Comparison of ENCODE assay signal across 8 cellular contexts in the genomic region with DNA sequence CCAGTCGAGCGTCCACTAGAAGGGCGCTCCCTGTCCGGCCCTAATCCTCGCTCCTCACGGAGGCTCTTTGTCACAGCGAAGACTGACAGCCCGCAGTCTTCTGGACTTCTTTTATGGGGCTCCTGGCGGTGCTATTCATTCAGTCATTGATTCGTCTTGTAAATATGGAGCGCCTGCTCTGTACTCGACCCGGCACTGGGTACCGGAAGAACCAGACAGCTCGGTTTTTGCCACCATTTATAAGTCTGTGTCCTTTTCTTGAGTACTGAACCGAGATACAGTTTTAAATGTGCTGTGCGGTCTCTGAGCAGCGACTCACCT. TPM values are rescaled to one million over a fixed set of nuclear protein-coding genes. Genes with fewer than 3 reads are reported as not detected.
DNase-seq lines count a peak whose midpoint lies in the region; ATAC-seq and TF ChIP-seq lines count a peak whose summit lies in the region.

No MANE protein-coding gene starts in this region.

- H3K9me3 ChIP-seq in CD4-positive, CD25-positive, alpha-beta regulatory T cell (ENCODE audit: control insufficient read depth in 2 of 2, low read length in 2 of 2) = no peaks in the 10 kb centered on the region
- H3K9me3 ChIP-seq in HUES48 (ENCODE audit: control insufficient read depth, insufficient read depth, low read length) = 0 out of 2 replicates have a peak, but pooled peaks cover 7% of the 10 kb centered on the region
- H3K9me3 ChIP-seq in hepatocyte (ENCODE audit: low read depth) = no peaks in the 10 kb centered on the region

- H3K27me3 Mint-ChIP-seq in CD4-positive, CD25-positive, alpha-beta regulatory T cell = no peaks in the 10 kb centered on the region
- H3K27me3 Mint-ChIP-seq in activated CD4-positive, alpha-beta memory T cell treated with anti-CD3 and anti-CD28 coated beads for 36 hours = no peaks in the 10 kb centered on the region
- no peaks in the 10 kb centered on the region for H3K27me3 Mint-ChIP-seq in stimulated activated memory B cell treated with anti-CD40 and anti-IgM and Interleukin-4, amounts not matched to agents 10 μg/mL and 1 μg/mL and 100 μg/mL, for 72 hours

- peak overlapping the region; percentile 91 for H3K9ac ChIP-seq in HUES48 (ENCODE audit: low read depth, low read length)

- POLR2A ChIA-PET in activated CD4-positive, alpha-beta memory T cell treated with anti-CD3 and anti-CD28 coated beads for 36 hours (lab: Charles Lee) = interaction anchor here (0.6 to 1.3 kb wide), 4 partner anchors 8 to 202 kb away, joined by 3 to 8 read pairs (median 4); partner anchors contain the start of gene VCPKMT

- no peaks in the 10 kb centered on the region for H3K27me3 ChIP-seq in CD4-positive, CD25-positive, alpha-beta regulatory T cell (ENCODE audit: control insufficient read depth, insufficient read depth, low read length)
- H3K27me3 ChIP-seq in HUES48 (ENCODE audit: control insufficient read depth, insufficient read depth, low read length) (no peaks in the 10 kb centered on the region), hepatocyte (no peaks in the 10 kb centered on the region)

- peak overlapping the region; percentile 91 for H3K27ac ChIP-seq in CD4-positive, CD25-positive, alpha-beta regulatory T cell (ENCODE audit: insufficient read depth, low read length, poor library complexity, severe bottlenecking)
- H3K27ac ChIP-seq in HUES48 (ENCODE audit: low read depth, low read length) (peak overlapping the region; percentile 95), hepatocyte (peak overlapping the region; percentile 96)

- 6% methylated on average over 17 of the region's 18 CpGs for WGBS in hepatocyte (ENCODE audit: low lambda C conversion rate, missing lambda C conversion rate)

- H3K27ac Mint-ChIP-seq in CD4-positive, CD25-positive, alpha-beta regulatory T cell = peak overlapping the region; percentile 96 to 97 (median 97)
- peak overlapping the region; percentile 94 for H3K27ac Mint-ChIP-seq in activated CD4-positive, alpha-beta memory T cell treated with anti-CD3 and anti-CD28 coated beads for 36 hours
- peak overlapping the region; percentile 92 for H3K27ac Mint-ChIP-seq in stimulated activated memory B cell treated with anti-CD40 and anti-IgM and Interleukin-4, amounts not matched to agents 10 μg/mL and 1 μg/mL and 100 μg/mL, for 72 hours

- peaks cover 0 to 1% (median 0%) of the 10 kb centered on the region in 7 donors for H3K9me3 Mint-ChIP-seq in CD4-positive, CD25-positive, alpha-beta regulatory T cell
- H3K9me3 Mint-ChIP-seq in activated CD4-positive, alpha-beta memory T cell treated with anti-CD3 and anti-CD28 coated beads for 36 hours = peaks cover 9% of the 10 kb centered on the region
- no peaks in the 10 kb centered on the region for H3K9me3 Mint-ChIP-seq in stimulated activated memory B cell treated with anti-CD40 and anti-IgM and Interleukin-4, amounts not matched to agents 10 μg/mL and 1 μg/mL and 100 μg/mL, for 72 hours

- H3K4me1 Mint-ChIP-seq in CD4-positive, CD25-positive, alpha-beta regulatory T cell = peaks cover 21 to 53% (median 37%) of the 10 kb centered on the region in 4 donors
- peaks cover 40% of the 10 kb centered on the region for H3K4me1 Mint-ChIP-seq in activated CD4-positive, alpha-beta memory T cell treated with anti-CD3 and anti-CD28 coated beads for 36 hours (ENCODE audit: low read depth)
- peaks cover 47% of the 10 kb centered on the region for H3K4me1 Mint-ChIP-seq in stimulated activated memory B cell treated with anti-CD40 and anti-IgM and Interleukin-4, amounts not matched to agents 10 μg/mL and 1 μg/mL and 100 μg/mL, for 72 hours

- H3K9me2 ChIP-seq in hepatocyte (replicated peaks; ENCODE audit: insufficient read depth) = no peaks in the 10 kb centered on the region

- ATAC-seq in CD4-positive, CD25-positive, alpha-beta regulatory T cell (ENCODE audit: low read depth in 2 of 2) = peak; percentile 45 to 48
- ATAC-seq in GM19328 (IDR thresholded peaks at IDR 0.05; ENCODE audit: unreplicated experiment) = peak; percentile 31
- peak; percentile 53 for ATAC-seq in stimulated activated memory B cell treated with anti-CD40 and anti-IgM and Interleukin-4, amounts not matched to agents 10 μg/mL and 1 μg/mL and 100 μg/mL, for 72 hours

- intact Hi-C loops in activated CD4-positive, alpha-beta memory T cell treated with anti-CD3 and anti-CD28 coated beads for 36 hours (cut with micrococcal nuclease) = loop anchor here (1.0 to 10.0 kb wide), 11 partner anchors 9 to 1535 kb away; partner anchors contain the start of genes CDKL1, MGAT2, RPL36AL and RPS29

- CTCF ChIA-PET in activated CD4-positive, alpha-beta memory T cell treated with anti-CD3 and anti-CD28 coated beads for 36 hours (lab: Charles Lee) = interaction anchor here (0.6 to 2.2 kb wide), 7 partner anchors 8 to 473 kb away, joined by 3 to 20 read pairs (median 3); partner anchors contain the start of genes MAP4K5, NEMF and SOS2

- peak in 2 of 3 donors; percentile 78 for DNase-seq in CD4-positive, CD25-positive, alpha-beta regulatory T cell
- DNase-seq in activated CD4-positive, alpha-beta memory T cell treated with anti-CD3 and anti-CD28 coated beads for 36 hours = no peak
- DNase-seq in hepatocyte (ENCODE audit: low spot score) (no peak), HuH-7 (ENCODE audit: low spot score) (no peak)
- DNase-seq in activated effector memory CD4-positive, alpha-beta T cell treated with Interleukin-2 at 50 U/mL for 16 hours = no peak

- peak overlapping the region; percentile 90 for H3K4me2 ChIP-seq in hepatocyte

- no peaks in the 10 kb centered on the region for H3K36me3 ChIP-seq in CD4-positive, CD25-positive, alpha-beta regulatory T cell (ENCODE audit: control insufficient read depth, insufficient read depth, low read length)
- H3K36me3 ChIP-seq in HUES48 (ENCODE audit: control insufficient read depth, insufficient read depth, low read length) (no peaks in the 10 kb centered on the region), hepatocyte (replicated peaks; ENCODE audit: insufficient read depth, low read depth) (no peaks in the 10 kb centered on the region)

- H3K4me1 ChIP-seq in CD4-positive, CD25-positive, alpha-beta regulatory T cell (ENCODE audit: control insufficient read depth, insufficient read depth, low read length, poor library complexity, severe bottlenecking) = peaks cover 21% of the 10 kb centered on the region
- H3K4me1 ChIP-seq in HUES48 (ENCODE audit: control insufficient read depth, insufficient read depth, low read length) = peaks cover 7% of the 10 kb centered on the region
- H3K4me1 ChIP-seq in hepatocyte (ENCODE audit: insufficient read depth) = peaks cover 11% of the 10 kb centered on the region

- no peak for TF ChIP-seq CTCF in hepatocyte (IDR thresholded peaks at IDR 0.05; ENCODE audit: poor library complexity)

- peak overlapping the region; percentile 90 for H2AFZ ChIP-seq in hepatocyte

- no peaks in the 10 kb centered on the region for H4K20me1 ChIP-seq in hepatocyte (ENCODE audit: insufficient read depth, poor library complexity, severe bottlenecking)

- peaks cover 57% of the 10 kb centered on the region for H3K79me2 ChIP-seq in hepatocyte

- peak overlapping the region; percentile 95 to 97 (median 95) for H3K4me3 Mint-ChIP-seq in CD4-positive, CD25-positive, alpha-beta regulatory T cell
- peak overlapping the region; percentile 96 for H3K4me3 Mint-ChIP-seq in activated CD4-positive, alpha-beta memory T cell treated with anti-CD3 and anti-CD28 coated beads for 36 hours
- peak overlapping the region; percentile 88 for H3K4me3 Mint-ChIP-seq in stimulated activated memory B cell treated with anti-CD40 and anti-IgM and Interleukin-4, amounts not matched to agents 10 μg/mL and 1 μg/mL and 100 μg/mL, for 72 hours

- peaks cover 11% of the 10 kb centered on the region for H3K36me3 Mint-ChIP-seq in CD4-positive, CD25-positive, alpha-beta regulatory T cell
- peaks cover 8% of the 10 kb centered on the region for H3K36me3 Mint-ChIP-seq in activated CD4-positive, alpha-beta memory T cell treated with anti-CD3 and anti-CD28 coated beads for 36 hours
- peaks cover 21% of the 10 kb centered on the region for H3K36me3 Mint-ChIP-seq in stimulated activated memory B cell treated with anti-CD40 and anti-IgM and Interleukin-4, amounts not matched to agents 10 μg/mL and 1 μg/mL and 100 μg/mL, for 72 hours

- peak overlapping the region; percentile 80 for H3K4me3 ChIP-seq in CD4-positive, CD25-positive, alpha-beta regulatory T cell (ENCODE audit: low read depth, low read length)
- H3K4me3 ChIP-seq in HUES48 (ENCODE audit: low read depth, low read length) (peak overlapping the region; percentile 85), hepatocyte (peak overlapping the region; percentile 83)

RNA-seq across cellular contexts. Expression of gene DMAC2L, which starts 0.6 kb away (rescaled TPM):
- 16.7 TPM for total RNA-seq in CD4-positive, CD25-positive, alpha-beta regulatory T cell
- polyA plus RNA-seq in CD4-positive, CD25-positive, alpha-beta regulatory T cell = 10 to 100 TPM; 12.6 to 26.8 (median 16.2) TPM
- total RNA-seq in activated CD4-positive, alpha-beta memory T cell treated with anti-CD3 and anti-CD28 coated beads for 36 hours = 10 to 100 TPM; 13.4 to 13.9 TPM
- 10.8 and 19.1 TPM in 2 replicates for total RNA-seq in hepatocyte
- polyA plus RNA-seq in hepatocyte = 12.5 and 14.1 TPM in 2 replicates

RNA-seq across cellular contexts. Expression of gene L2HGDH, which starts 0.7 kb away (rescaled TPM):
- 3.5 TPM for total RNA-seq in CD4-positive, CD25-positive, alpha-beta regulatory T cell
- 1 to 10 TPM; 2.2 to 3.7 (median 3.1) TPM for polyA plus RNA-seq in CD4-positive, CD25-positive, alpha-beta regulatory T cell
- total RNA-seq in activated CD4-positive, alpha-beta memory T cell treated with anti-CD3 and anti-CD28 coated beads for 36 hours = 10 to 100 TPM; 15.0 to 15.2 TPM
- 9.7 and 11.8 TPM in 2 replicates for total RNA-seq in hepatocyte
- polyA plus RNA-seq in hepatocyte = 5.3 and 5.8 TPM in 2 replicates

Comparison
In these comparisons a context has a peak if more than half of its experiments do, and no peak if none do; other contexts are left out.
1. DNase-seq: peak in CD4-positive, CD25-positive, alpha-beta regulatory T cell (2 of 3); none in activated CD4-positive, alpha-beta memory T cell treated with anti-CD3 and anti-CD28 coated beads for 36 hours (single experiment), hepatocyte (single experiment), HuH-7 (single experiment) and activated effector memory CD4-positive, alpha-beta T cell treated with Interleukin-2 at 50 U/mL for 16 hours (single experiment).
2. Peak in every context shown above with its lines, with median percentiles within 50 percentile points of each other: ATAC-seq, H3K27ac ChIP-seq, H3K4me3 ChIP-seq, H3K27ac Mint-ChIP-seq and H3K4me3 Mint-ChIP-seq.